ENCODE assay signal across 22 cellular contexts in the genomic region with DNA sequence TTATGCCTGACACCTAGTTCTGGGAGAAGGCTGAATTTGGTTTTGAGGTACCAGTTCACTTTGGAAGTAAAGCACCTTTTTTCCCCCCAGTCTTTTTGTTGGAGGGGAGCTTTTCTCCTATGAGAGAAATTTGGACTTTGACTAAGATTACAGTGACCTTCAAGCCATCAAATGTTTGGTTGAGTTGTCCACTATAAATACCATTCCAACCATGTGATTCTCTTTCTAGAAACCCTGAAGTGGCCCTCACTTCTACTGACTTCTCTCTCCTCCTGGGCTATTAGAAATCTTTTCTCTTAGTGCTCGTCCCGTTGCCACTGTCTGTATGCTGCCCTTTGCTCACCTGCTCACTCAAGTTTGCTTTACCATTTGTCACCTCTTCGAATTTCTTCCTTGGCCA.
"Had no signal": no experiment of that assay in that cellular context is flagged by ENCODE, and none has a peak within 500 bp of the region (broad histone marks: within the 10 kb centered on the region; RNA-seq: fewer than 3 reads in every experiment).

No MANE protein-coding gene starts in this region.

- DNase-seq: activated CD4-positive, alpha-beta T cell treated with anti-CD3 and anti-CD28 coated beads, Interleukin-2, amount 10 ng/mL, durations not matched to agents 7 days and 5 days; activated CD4-positive, CD25-positive, alpha-beta regulatory T cell treated with anti-CD3 and anti-CD28 coated beads, Interleukin-2, amount 50 U/mL, for 72 hours; activated CD8-positive, alpha-beta memory T cell treated with anti-CD3 and anti-CD28 coated beads, Interleukin-2, amount 10 ng/mL, durations not matched to agents 7 days and 5 days; activated CD8-positive, alpha-beta T cell treated with anti-CD3 and anti-CD28 coated beads for 36 hours; activated effector memory CD4-positive, alpha-beta T cell treated with anti-CD3 and anti-CD28 coated beads, Interleukin-2, amount 50 U/mL, for 16 hours; activated naive CD4-positive, alpha-beta T cell treated with anti-CD3 and anti-CD28 coated beads, Interleukin-2, amount 50 U/mL, for 16 hours; activated T-cell treated with anti-CD3 and anti-CD28 coated beads for 4 hours; anterior cingulate cortex; brain microvascular endothelial cell; effector memory CD4-positive, alpha-beta T cell; foreskin melanocyte; head of caudate nucleus; mesendoderm; naive thymus-derived CD4-positive, alpha-beta T cell; right lobe of liver; stimulated activated CD4-positive, alpha-beta T cell treated with anti-CD3 and anti-CD28 coated beads, Interleukin-2, amount 100 ng/mL, for 48 hours; stimulated activated naive CD4-positive, alpha-beta T cell; T-helper 1 cell; WERI-Rb-1 had no signal

- H3K4me3 Mint-ChIP-seq: activated CD4-positive, alpha-beta T cell treated with anti-CD3 and anti-CD28 coated beads, Interleukin-2, amount 10 ng/mL, durations not matched to agents 7 days and 5 days; activated CD8-positive, alpha-beta memory T cell treated with anti-CD3 and anti-CD28 coated beads, Interleukin-2, amount 10 ng/mL, durations not matched to agents 7 days and 5 days; activated CD8-positive, alpha-beta T cell treated with anti-CD3 and anti-CD28 coated beads for 36 hours; central memory CD8-positive, alpha-beta T cell; naive thymus-derived CD4-positive, alpha-beta T cell had no signal

- H3K4me1 ChIP-seq: prostate gland had no signal

- H3K27ac Mint-ChIP-seq: activated CD4-positive, alpha-beta T cell treated with anti-CD3 and anti-CD28 coated beads, Interleukin-2, amount 10 ng/mL, durations not matched to agents 7 days and 5 days; activated CD8-positive, alpha-beta memory T cell treated with anti-CD3 and anti-CD28 coated beads, Interleukin-2, amount 10 ng/mL, durations not matched to agents 7 days and 5 days; activated CD8-positive, alpha-beta T cell treated with anti-CD3 and anti-CD28 coated beads for 36 hours; naive thymus-derived CD4-positive, alpha-beta T cell had no signal

- H3K36me3 ChIP-seq: brain microvascular endothelial cell, prostate gland, right lobe of liver, thoracic aorta, WERI-Rb-1 had no signal

- H3K9me3 Mint-ChIP-seq: activated CD4-positive, alpha-beta T cell treated with anti-CD3 and anti-CD28 coated beads, Interleukin-2, amount 10 ng/mL, durations not matched to agents 7 days and 5 days; activated CD8-positive, alpha-beta T cell treated with anti-CD3 and anti-CD28 coated beads for 36 hours; central memory CD8-positive, alpha-beta T cell; naive thymus-derived CD4-positive, alpha-beta T cell had no signal

- H3K27me3 ChIP-seq: brain microvascular endothelial cell, right lobe of liver had no signal

- H3K27ac ChIP-seq: brain microvascular endothelial cell, prostate gland, right lobe of liver, thoracic aorta, WERI-Rb-1 had no signal

- H3K9me3 ChIP-seq: prostate gland, right lobe of liver, thoracic aorta had no signal

- H3K36me3 Mint-ChIP-seq: activated CD8-positive, alpha-beta memory T cell treated with anti-CD3 and anti-CD28 coated beads, Interleukin-2, amount 10 ng/mL, durations not matched to agents 7 days and 5 days; naive thymus-derived CD4-positive, alpha-beta T cell had no signal

- H3K4me3 ChIP-seq: prostate gland, right lobe of liver, thoracic aorta had no signal

- H3K4me1 Mint-ChIP-seq: activated CD4-positive, alpha-beta T cell treated with anti-CD3 and anti-CD28 coated beads, Interleukin-2, amount 10 ng/mL, durations not matched to agents 7 days and 5 days; activated CD8-positive, alpha-beta memory T cell treated with anti-CD3 and anti-CD28 coated beads, Interleukin-2, amount 10 ng/mL, durations not matched to agents 7 days and 5 days; central memory CD8-positive, alpha-beta T cell; naive thymus-derived CD4-positive, alpha-beta T cell had no signal
